ENCODE assay signal across 7 cellular contexts in genomic region chr2:106333253-106333873, GRCh38.
A peak's percentile ranks its signal among the peaks of the same experiment; 100 is the strongest.
DNase-seq lines count a peak whose midpoint lies in the region; ATAC-seq, FAIRE-seq and TF ChIP-seq lines count a peak whose summit lies in the region.
"Not testable (repeated sequence)": the region's sequence is repeated elsewhere in the genome, so short reads cannot be mapped to it uniquely, and the experiment has no call there.

No MANE protein-coding gene starts in this region.

- DNase-seq in DND-41 (peak; percentile 68), NB4 (ENCODE audit: low read depth) (peak; percentile 16), testis (peak; percentile 26)
- not testable (repeated sequence) for DNase-seq in K562 (ENCODE audit: extremely low read depth in 1 of 4, low spot score in 3 of 4); HepG2 (ENCODE audit: low spot score); neural progenitor cell (ENCODE audit: low spot score)

- not testable (repeated sequence) for H3K27me3 ChIP-seq in DND-41 (ENCODE audit: insufficient read depth, low read length, poor library complexity); K562 (ENCODE audit: control insufficient read depth in 2 of 2, insufficient read depth in 2 of 2, low read length in 2 of 2); neural progenitor cell; testis
- peaks cover 0 to 19% of the 10 kb centered on the region in 2 experiments; a peak in 3 of 5 replicates for H3K27me3 ChIP-seq in HepG2 (ENCODE audit: control insufficient read depth in 1 of 2, insufficient read depth in 2 of 2, low read length in 2 of 2)

- peak overlapping the region; percentile 49 for H2AFZ ChIP-seq in DND-41 (ENCODE audit: low read depth, low read length)
- not testable (repeated sequence) for H2AFZ ChIP-seq in K562 (ENCODE audit: low read depth, low read length); HepG2 (ENCODE audit: low read length); neural progenitor cell (replicated peaks)

- H3K9me3 Mint-ChIP-seq in neural progenitor cell, result peaks cover 23% of the 10 kb centered on the region

- POLR2A ChIA-PET in K562 (lab: Yijun Ruan, JAX); HepG2 (lab: Yijun Ruan, JAX): not testable (repeated sequence)

- not testable (repeated sequence) for H3K79me2 ChIP-seq in DND-41 (ENCODE audit: insufficient read depth, low read length); K562 (ENCODE audit: control insufficient read depth, insufficient read depth, low read length); HepG2 (ENCODE audit: insufficient read depth, low read length); neural progenitor cell (ENCODE audit: low read depth)

- not testable (repeated sequence) for H3K36me3 Mint-ChIP-seq in neural progenitor cell

- not testable (repeated sequence) for TF ChIP-seq EP300 in K562 (IDR thresholded peaks at IDR 0.05; ENCODE audit: low read length); HepG2 (IDR thresholded peaks at IDR 0.05; ENCODE audit: low read depth in 2 of 2, low read length in 2 of 2); HepG2 (CRISPR knock-in tag; IDR thresholded peaks at IDR 0.05; ENCODE audit: borderline replicate concordance)

- H3K36me3 ChIP-seq in DND-41 (ENCODE audit: insufficient read depth, low read length); KOPT-K1 (ENCODE audit: insufficient read depth, low read length); K562 (ENCODE audit: control insufficient read depth, insufficient read depth, low read length); HepG2 (replicated peaks in 1 of 2; ENCODE audit: control insufficient read depth in 1 of 2, insufficient read depth in 2 of 2, low read length in 2 of 2); neural progenitor cell; testis (ENCODE audit: low read depth, missing control alignments): not testable (repeated sequence)

- CTCF ChIA-PET in K562 (lab: Yijun Ruan, JAX; ENCODE audit: low intra/inter-chr PET ratio); HepG2 (lab: Yijun Ruan, JAX; ENCODE audit: low intra/inter-chr PET ratio, low total read pairs): not testable (repeated sequence)

- not testable (repeated sequence) for H3K4me3 Mint-ChIP-seq in neural progenitor cell

- TF ChIP-seq CTCF in DND-41 (IDR thresholded peaks at IDR 0.05; ENCODE audit: borderline replicate concordance, extremely low read depth, low read length, poor library complexity, severe bottlenecking); NB4 (IDR thresholded peaks at IDR 0.05; ENCODE audit: low read depth, low read length); K562 (IDR thresholded peaks at IDR 0.05 in 2 of 3, conservative IDR thresholded peaks at IDR 0.05 in 1 of 3; ENCODE audit: insufficient read depth in 2 of 3, low read depth in 1 of 3, low read length in 3 of 3); HepG2 (CRISPR knock-in tag; IDR thresholded peaks at IDR 0.05); neural progenitor cell (IDR thresholded peaks at IDR 0.05); testis (IDR thresholded peaks at IDR 0.05): not testable (repeated sequence)

- H3K4me1 Mint-ChIP-seq in neural progenitor cell, result peaks cover 28% of the 10 kb centered on the region

- not testable (repeated sequence) for TF ChIP-seq RAD21 in K562 (CRISPR knock-in tag; conservative IDR thresholded peaks at IDR 0.05 in 1 of 2, IDR thresholded peaks at IDR 0.05 in 1 of 2); HepG2 (CRISPR knock-in tag; IDR thresholded peaks at IDR 0.05)

- in situ Hi-C loops in K562 (cut with MboI); HepG2 (cut with HindIII; ENCODE audit: extremely low pct_ligation_motif_present, low pct_unique_long_range_greater_than_20kb): not testable (repeated sequence)

- peak overlapping the region; percentile 18; the same call in 1 of the 2 replicates for H3K9ac ChIP-seq in DND-41 (ENCODE audit: low read depth, low read length)
- H3K9ac ChIP-seq in K562 (ENCODE audit: insufficient read depth in 1 of 2, low read depth in 2 of 2, low read length in 2 of 2); HepG2 (ENCODE audit: insufficient read depth, low read depth, low read length); neural progenitor cell: not testable (repeated sequence)

- ATAC-seq in DND-41 (ENCODE audit: insufficient read depth, low read depth), result peak; percentile 64
- ATAC-seq in K562, HepG2: not testable (repeated sequence)

- peaks cover 39% of the 10 kb centered on the region for H3K4me1 ChIP-seq in DND-41 (ENCODE audit: insufficient read depth, low read length)
- H3K4me1 ChIP-seq in K562 (replicated peaks in 1 of 2; ENCODE audit: control insufficient read depth in 2 of 2, insufficient read depth in 2 of 2, low read length in 2 of 2); neural progenitor cell; testis: not testable (repeated sequence)
- H3K4me1 ChIP-seq in HepG2 (ENCODE audit: insufficient read depth, low read length), result peaks cover 57% of the 10 kb centered on the region

- peak overlapping the region; percentile 77 for H3K27ac ChIP-seq in DND-41 (ENCODE audit: low read length)
- H3K27ac ChIP-seq in KOPT-K1 (ENCODE audit: low read depth, low read length, poor library complexity, severe bottlenecking), result peak overlapping the region; percentile 19
- H3K27ac ChIP-seq in K562 (ENCODE audit: extremely low read depth, low read depth, low read length); HepG2 (ENCODE audit: extremely low read length, insufficient read depth, low read length); neural progenitor cell: not testable (repeated sequence)
- peak overlapping the region; percentile 52 to 60 for H3K27ac ChIP-seq in testis

- H3F3A ChIP-seq in neural progenitor cell (ENCODE audit: low read depth), result not testable (repeated sequence)

- not testable (repeated sequence) for H3K27me3 Mint-ChIP-seq in neural progenitor cell (ENCODE audit: insufficient read depth, low read depth)

- not testable (repeated sequence) for H3K9me1 ChIP-seq in K562 (ENCODE audit: control insufficient read depth, insufficient read depth, low read length)

- not testable (repeated sequence) for TF ChIP-seq POLR2A in NB4 (IDR thresholded peaks at IDR 0.05; ENCODE audit: extremely low read depth, insufficient read length); K562 (conservative IDR thresholded peaks at IDR 0.05); HepG2 (IDR thresholded peaks at IDR 0.05; ENCODE audit: insufficient read depth in 1 of 2, low read depth in 2 of 2, low read length in 2 of 2); testis (IDR thresholded peaks at IDR 0.05)

- not testable (repeated sequence) for H3K9me3 ChIP-seq in DND-41 (ENCODE audit: insufficient read depth, low read length, severe bottlenecking); KOPT-K1 (ENCODE audit: insufficient read depth, low read length, poor library complexity, severe bottlenecking); K562 (replicated peaks; ENCODE audit: control insufficient read depth, insufficient read depth, low read depth, low read length); HepG2 (ENCODE audit: low read length); neural progenitor cell (ENCODE audit: low read depth); testis

- BruUV-seq in K562 (replicated peaks; lab: Mats Ljungman, UMichigan); HepG2 (replicated peaks; lab: Mats Ljungman, UMichigan): not testable (repeated sequence)

- H4K20me1 ChIP-seq in DND-41 (ENCODE audit: insufficient read depth, low read length); K562 (replicated peaks; ENCODE audit: control insufficient read depth, insufficient read depth, low read length); HepG2 (ENCODE audit: insufficient read depth, low read length); neural progenitor cell (ENCODE audit: low read depth): not testable (repeated sequence)

- intact Hi-C loops in K562 (cut with micrococcal nuclease); HepG2 (cut with micrococcal nuclease; ENCODE audit: unreplicated experiment); testis (cut with DNase I; ENCODE audit: low total_unique reads): not testable (repeated sequence)

- not testable (repeated sequence) for FAIRE-seq in K562 (lab: Jason Lieb, UNC); HepG2 (lab: Jason Lieb, UNC)

- H3K4me2 ChIP-seq in DND-41 (ENCODE audit: insufficient read depth, low read length); K562 (ENCODE audit: insufficient read depth, low read length); HepG2 (ENCODE audit: low read depth, low read length); neural progenitor cell: not testable (repeated sequence)

- H3K27ac Mint-ChIP-seq in neural progenitor cell, result peak overlapping the region; percentile 16

- 0% methylated on average over 10 of the region's 10 CpGs for WGBS in K562 (ENCODE audit: insufficient coverage, low coverage, missing lambda C conversion rate)
- WGBS in HepG2 (ENCODE audit: low lambda C conversion rate), result 64% methylated on average over 10 of the region's 10 CpGs
- 88% methylated on average over 10 of the region's 10 CpGs for WGBS in testis, 2 donors

- not testable (repeated sequence) for H3K4me3 ChIP-seq in DND-41 (ENCODE audit: low read depth in 1 of 2, low read length in 2 of 2); NB4 (ENCODE audit: low read depth, low read length); K562; HepG2 (replicated peaks in 1 of 3; ENCODE audit: insufficient read depth in 1 of 3, low read depth in 2 of 3, low read length in 3 of 3); neural progenitor cell; testis

TF ChIP-seq in K562, 482 proteins besides CTCF, POLR2A, EP300 and RAD21 (continues in another document):
- peak; percentile 67 for TF ChIP-seq NFYB (IDR thresholded peaks at IDR 0.05; ENCODE audit: extremely low read depth, insufficient read length)

TF ChIP-seq in HepG2, 621 proteins besides CTCF, POLR2A, EP300 and RAD21 (continues in another document):
- TF ChIP-seq NFYB (CRISPR knock-in tag; IDR thresholded peaks at IDR 0.05) (peak; percentile 56), NFYC (CRISPR knock-in tag; IDR thresholded peaks at IDR 0.05) (peak; percentile 42; the same call in 1 of the 2 replicates)
